20 cellular contexts compared by ENCODE assay signal in genomic region chr16:7315813-7316212, GRCh38. TPM values are rescaled to one million over a fixed set of nuclear protein-coding genes. Genes with fewer than 3 reads are reported as not detected.
DNase-seq lines count a peak whose midpoint lies in the region; ATAC-seq and TF ChIP-seq lines count a peak whose summit lies in the region.
"Had no signal": no experiment of that assay in that cellular context is flagged by ENCODE, and none has a peak within 500 bp of the region (broad histone marks: within the 10 kb centered on the region; RNA-seq: fewer than 3 reads in every experiment).

No MANE protein-coding gene starts in this region.

- no peak for TF ChIP-seq POLR2A in heart left ventricle (IDR thresholded peaks at IDR 0.05)

- H3K4me3 ChIP-seq in heart left ventricle = no peak overlapping the region

- DNase-seq in Right ventricle myocardium superior (no peak), heart left ventricle (no peak), NCI-H146 treated with DMSO at 0.1 percent for 48 hours (lab: John Stamatoyannopoulos, UW; ENCODE audit: unreplicated experiment) (peak; percentile 43), NCI-H774 (lab: John Stamatoyannopoulos, UW) (peak; percentile 75), sciatic nerve (ENCODE audit: low spot score) (no peak), NCI-H1694 (lab: John Stamatoyannopoulos, UW) (no peak), cerebellar nuclear complex (lab: John Stamatoyannopoulos, UW) (no peak), HK-2 (ENCODE audit: unreplicated experiment) (no peak)
- DNase-seq: BE2C; Caco-2; CD4-positive, CD25-positive, alpha-beta regulatory T cell; KBM-7; NCI-H345; NCI-H526; OCI-M1; RPMI8226; T-helper 1 cell had no signal

- TF ChIP-seq CTCF in heart left ventricle (IDR thresholded peaks at IDR 0.05) = no peak

- intact Hi-C loops in Right ventricle myocardium superior (cut with DNase I) (no loop called here), heart left ventricle (cut with DNase I) (no loop called here), sciatic nerve (cut with DNase I) (no loop called here)

- WGBS in heart left ventricle, 4 donors = 48 to 68% (median 56%) methylated on average over 1 of the region's 1 CpG

- no peaks in the 10 kb centered on the region for H3K27me3 ChIP-seq in heart left ventricle
- H3K27me3 ChIP-seq: BE2C had no signal

- peak; percentile 41 for ATAC-seq in Right ventricle myocardium superior (ENCODE audit: poor library complexity)
- ATAC-seq in heart left ventricle = no peak
- ATAC-seq in sciatic nerve = peak; percentile 48
- ATAC-seq: HepG2 had no signal

- no peaks in the 10 kb centered on the region for H3K4me1 ChIP-seq in heart left ventricle
- H3K4me1 ChIP-seq: BE2C, Caco-2 had no signal

- peak overlapping the region in 1 of 12 donors; percentile 4 for H3K27ac ChIP-seq in heart left ventricle

- no peaks in the 10 kb centered on the region for H3K36me3 ChIP-seq in heart left ventricle
- H3K36me3 ChIP-seq: BE2C had no signal

- H3K9me3 ChIP-seq in heart left ventricle = peaks cover 0 to 6% (median 0%) of the 10 kb centered on the region in 12 donors
- H3K9me3 ChIP-seq: Caco-2 had no signal

RNA-seq across cellular contexts. Expression of gene RBFOX1, which starts 16.8 kb away (rescaled TPM):
- 70.2 TPM for total RNA-seq in Right ventricle myocardium superior
- 10 to 100 TPM; 36.9 to 68.1 (median 49.5) TPM for total RNA-seq in heart left ventricle
- 10 to 100 TPM; 13.4 to 15.5 TPM for polyA plus RNA-seq in heart left ventricle
- 1.1 TPM for total RNA-seq in sciatic nerve
- total RNA-seq: A172; CD4-positive, CD25-positive, alpha-beta regulatory T cell; H4; HepG2 had no signal
- polyA plus RNA-seq: CD4-positive, CD25-positive, alpha-beta regulatory T cell; HepG2 had no signal

Comparison
In these comparisons a context has a peak if more than half of its experiments do, and no peak if none do; other contexts are left out.
1. ATAC-seq: peak in Right ventricle myocardium superior (single experiment) and sciatic nerve (single experiment); none in heart left ventricle (0 of 4).
2. DNase-seq: peak in NCI-H146 treated with DMSO at 0.1 percent for 48 hours (single experiment) and NCI-H774 (single experiment); none in Right ventricle myocardium superior (single experiment), heart left ventricle (0 of 5), sciatic nerve (single experiment), NCI-H1694 (single experiment), cerebellar nuclear complex (0 of 2) and HK-2 (single experiment).
3. RNA of gene RBFOX1, which starts 16.8 kb away (total RNA-seq): 70.2 TPM in Right ventricle myocardium superior (single experiment) and 36.9 to 68.1 TPM in heart left ventricle; 1.1 TPM in sciatic nerve (single experiment); every median in the first group is over 10 times any median in the second.